ENCODE assay signal across 2 cellular contexts in the genomic region with DNA sequence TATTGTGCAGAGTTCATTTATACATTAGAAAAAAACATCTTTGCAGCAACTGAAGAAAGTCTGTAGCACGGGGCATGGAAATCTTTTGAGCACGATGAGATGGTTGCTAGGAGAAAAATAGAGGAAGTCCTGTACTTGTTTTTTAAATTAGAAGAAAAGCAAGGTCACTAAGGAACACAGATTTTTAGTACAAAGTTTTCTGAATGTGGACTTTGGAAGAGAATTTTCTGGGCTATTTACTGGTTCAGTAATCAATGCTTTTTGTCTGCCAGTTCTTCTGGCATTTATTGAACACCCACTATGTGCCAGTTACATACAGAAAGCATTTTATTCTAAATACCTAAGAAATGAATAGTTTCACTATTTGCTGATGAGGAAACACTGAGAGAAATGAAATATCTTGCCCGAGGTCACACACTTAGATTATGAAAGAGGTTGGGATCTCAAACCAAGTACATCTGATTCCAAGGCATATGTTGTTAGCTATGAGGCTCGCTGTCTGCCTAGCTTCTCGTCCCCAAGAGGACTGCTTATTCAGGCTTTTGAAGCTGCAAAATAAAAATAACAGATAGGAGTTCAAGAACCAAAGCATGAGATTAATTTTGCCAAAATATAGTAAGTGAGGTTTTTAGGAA.
TF ChIP-seq lines count a peak whose summit lies in the region.

No MANE protein-coding gene starts in this region.

TF ChIP-seq in GM12878, 131 proteins besides CTCF, POLR2A, EP300 and RAD21:
- peak; percentile 20; the same call in 1 of the 2 replicates for TF ChIP-seq SPI1 (IDR thresholded peaks at IDR 0.05; ENCODE audit: borderline replicate concordance, insufficient read depth, low read depth, low read length)
- no peak for TF ChIP-seq PAX5 (IDR thresholded peaks at IDR 0.05; ENCODE audit: borderline replicate concordance, low read depth, low read length)
- no peak for TF ChIP-seq CBX3 (IDR thresholded peaks at IDR 0.05; ENCODE audit: borderline replicate concordance, low read depth)
- no peak for TF ChIP-seq HCFC1 (IDR thresholded peaks at IDR 0.05; ENCODE audit: low read length)
- TF ChIP-seq CHD1 (IDR thresholded peaks at IDR 0.05; ENCODE audit: low read depth, low read length), result no peak
- TF ChIP-seq BACH1 (IDR thresholded peaks at IDR 0.05; ENCODE audit: borderline replicate concordance), result no peak
- no peak for TF ChIP-seq POLR2AphosphoS5 (IDR thresholded peaks at IDR 0.05; ENCODE audit: low read length)

TF ChIP-seq in HepG2, 621 proteins besides CTCF, POLR2A, EP300 and RAD21:
- TF ChIP-seq, protein P1, sequence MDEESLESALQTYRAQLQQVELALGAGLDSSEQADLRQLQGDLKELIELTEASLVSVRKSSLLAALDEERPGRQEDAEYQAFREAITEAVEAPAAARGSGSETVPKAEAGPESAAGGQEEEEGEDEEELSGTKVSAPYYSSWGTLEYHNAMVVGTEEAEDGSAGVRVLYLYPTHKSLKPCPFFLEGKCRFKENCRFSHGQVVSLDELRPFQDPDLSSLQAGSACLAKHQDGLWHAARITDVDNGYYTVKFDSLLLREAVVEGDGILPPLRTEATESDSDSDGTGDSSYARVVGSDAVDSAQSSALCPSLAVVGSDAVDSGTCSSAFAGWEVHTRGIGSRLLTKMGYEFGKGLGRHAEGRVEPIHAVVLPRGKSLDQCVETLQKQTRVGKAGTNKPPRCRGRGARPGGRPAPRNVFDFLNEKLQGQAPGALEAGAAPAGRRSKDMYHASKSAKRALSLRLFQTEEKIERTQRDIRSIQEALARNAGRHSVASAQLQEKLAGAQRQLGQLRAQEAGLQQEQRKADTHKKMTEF (CRISPR knock-in tag; IDR thresholded peaks at IDR 0.05), result no peak
- TF ChIP-seq SMARCC2 (IDR thresholded peaks at IDR 0.05) (no peak), ZNF121 (CRISPR knock-in tag; IDR thresholded peaks at IDR 0.05) (no peak), GATAD2A (CRISPR knock-in tag; IDR thresholded peaks at IDR 0.05) (peak; percentile 38; the same call in 1 of the 2 replicates), KAT2B (IDR thresholded peaks at IDR 0.05; ENCODE audit: borderline replicate concordance, low read depth, low read length) (0 out of 2 replicates have a peak, but pooled peaks have one; percentile 4), ZKSCAN1 (IDR thresholded peaks at IDR 0.05; ENCODE audit: low read length) (peak; percentile 97)
- TF ChIP-seq, protein P2, sequence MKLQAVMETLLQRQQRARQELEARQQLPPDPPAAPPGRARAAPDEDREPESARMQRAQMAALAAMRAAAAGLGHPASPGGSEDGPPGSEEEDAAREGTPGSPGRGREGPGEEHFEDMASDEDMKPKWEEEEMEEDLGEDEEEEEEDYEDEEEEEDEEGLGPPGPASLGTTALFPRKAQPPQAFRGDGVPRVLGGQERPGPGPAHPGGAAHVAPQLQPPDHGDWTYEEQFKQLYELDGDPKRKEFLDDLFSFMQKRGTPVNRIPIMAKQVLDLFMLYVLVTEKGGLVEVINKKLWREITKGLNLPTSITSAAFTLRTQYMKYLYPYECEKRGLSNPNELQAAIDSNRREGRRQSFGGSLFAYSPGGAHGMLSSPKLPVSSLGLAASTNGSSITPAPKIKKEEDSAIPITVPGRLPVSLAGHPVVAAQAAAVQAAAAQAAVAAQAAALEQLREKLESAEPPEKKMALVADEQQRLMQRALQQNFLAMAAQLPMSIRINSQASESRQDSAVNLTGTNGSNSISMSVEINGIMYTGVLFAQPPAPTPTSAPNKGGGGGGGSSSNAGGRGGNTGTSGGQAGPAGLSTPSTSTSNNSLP (IDR thresholded peaks at IDR 0.05; ENCODE audit: low read depth, low read length), result 0 out of 2 replicates have a peak, but pooled peaks have one; percentile 6
- TF ChIP-seq, protein P3, sequence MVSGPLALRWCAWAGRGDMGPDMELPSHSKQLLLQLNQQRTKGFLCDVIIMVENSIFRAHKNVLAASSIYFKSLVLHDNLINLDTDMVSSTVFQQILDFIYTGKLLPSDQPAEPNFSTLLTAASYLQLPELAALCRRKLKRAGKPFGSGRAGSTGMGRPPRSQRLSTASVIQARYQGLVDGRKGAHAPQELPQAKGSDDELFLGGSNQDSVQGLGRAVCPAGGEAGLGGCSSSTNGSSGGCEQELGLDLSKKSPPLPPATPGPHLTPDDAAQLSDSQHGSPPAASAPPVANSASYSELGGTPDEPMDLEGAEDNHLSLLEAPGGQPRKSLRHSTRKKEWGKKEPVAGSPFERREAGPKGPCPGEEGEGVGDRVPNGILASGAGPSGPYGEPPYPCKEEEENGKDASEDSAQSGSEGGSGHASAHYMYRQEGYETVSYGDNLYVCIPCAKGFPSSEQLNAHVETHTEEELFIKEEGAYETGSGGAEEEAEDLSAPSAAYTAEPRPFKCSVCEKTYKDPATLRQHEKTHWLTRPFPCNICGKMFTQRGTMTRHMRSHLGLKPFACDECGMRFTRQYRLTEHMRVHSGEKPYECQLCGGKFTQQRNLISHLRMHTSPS (CRISPR knock-in tag; IDR thresholded peaks at IDR 0.05; ENCODE audit: low read depth), result no peak
